In genomic region chr3:51591231-51591630, GRCh38 we compare ENCODE assay signal across 16 cellular contexts.
"Had no signal": no experiment of that assay in that cellular context is flagged by ENCODE, and none has a peak within 500 bp of the region (broad histone marks: within the 10 kb centered on the region; RNA-seq: fewer than 3 reads in every experiment).

No MANE protein-coding gene starts in this region.

- H3K27ac Mint-ChIP-seq: activated CD4-positive, alpha-beta memory T cell treated with anti-CD3 and anti-CD28 coated beads for 36 hours; activated naive CD8-positive, alpha-beta T cell had no signal

- H3K27me3 Mint-ChIP-seq: activated CD4-positive, alpha-beta memory T cell treated with anti-CD3 and anti-CD28 coated beads for 36 hours; activated naive CD8-positive, alpha-beta T cell; naive thymus-derived CD8-positive, alpha-beta T cell had no signal

- H3K9me3 Mint-ChIP-seq: activated CD4-positive, alpha-beta memory T cell treated with anti-CD3 and anti-CD28 coated beads for 36 hours; activated T-cell treated with anti-CD3 and anti-CD28 coated beads, Interleukin-2, amount 50 U/mL, for 4 hours; immature natural killer cell; naive thymus-derived CD8-positive, alpha-beta T cell had no signal

- DNase-seq: activated CD4-positive, alpha-beta memory T cell treated with anti-CD3 and anti-CD28 coated beads for 36 hours; activated CD4-positive, alpha-beta T cell treated with anti-CD3 and anti-CD28 coated beads for 1 hour; activated effector memory CD4-positive, alpha-beta T cell treated with anti-CD3 and anti-CD28 coated beads, Interleukin-2, amount 50 U/mL, for 16 hours; activated T-cell treated with anti-CD3 and anti-CD28 coated beads, Interleukin-2, amount 50 U/mL, for 4 hours; anterior cingulate cortex; effector CD4-positive, alpha-beta T cell; immature natural killer cell; left cardiac atrium; naive thymus-derived CD8-positive, alpha-beta T cell; psoas muscle; right lobe of liver; stimulated activated CD4-positive, alpha-beta T cell treated with anti-CD3 and anti-CD28 coated beads, Interleukin-2, amount 100 ng/mL, for 48 hours; uterus had no signal

- H3K36me3 ChIP-seq: uterus had no signal

- H3K27me3 ChIP-seq: right lobe of liver, uterus had no signal

- H3K4me3 Mint-ChIP-seq: activated CD4-positive, alpha-beta memory T cell treated with anti-CD3 and anti-CD28 coated beads for 36 hours; activated naive CD8-positive, alpha-beta T cell; activated T-cell treated with anti-CD3 and anti-CD28 coated beads, Interleukin-2, amount 50 U/mL, for 4 hours; immature natural killer cell; naive thymus-derived CD8-positive, alpha-beta T cell had no signal

- H3K4me3 ChIP-seq: coronary artery, lung, psoas muscle, right lobe of liver, uterus had no signal

- H3K9me3 ChIP-seq: psoas muscle, right lobe of liver, uterus had no signal
